In the genomic region with DNA sequence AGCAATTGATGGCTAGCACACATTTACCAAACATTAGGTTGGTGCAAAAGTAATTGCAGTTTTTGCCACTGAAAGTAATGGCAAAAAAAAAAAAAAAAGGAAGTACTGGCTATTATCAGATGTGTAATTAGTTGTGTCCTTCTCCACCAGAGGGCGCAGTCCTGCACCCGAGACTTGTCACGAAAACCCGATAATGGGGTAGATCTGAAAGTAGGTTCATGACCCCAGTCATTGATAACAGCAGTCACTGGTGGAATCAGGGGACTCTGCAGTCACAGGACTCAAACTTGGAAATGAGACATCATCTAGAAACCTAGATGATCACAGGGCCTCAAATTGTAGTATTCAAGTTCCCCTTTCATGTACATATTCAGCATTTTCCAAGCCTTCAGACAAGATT, we compare ENCODE assay signal across 8 cellular contexts. TPM values are rescaled to one million over a fixed set of nuclear protein-coding genes. Genes with fewer than 3 reads are reported as not detected.
DNase-seq lines count a peak whose midpoint lies in the region; ATAC-seq and TF ChIP-seq lines count a peak whose summit lies in the region.

No MANE protein-coding gene starts in this region.

- H3K4me1 ChIP-seq in endodermal cell (ENCODE audit: control insufficient read depth, insufficient read depth, low read length) (no peaks in the 10 kb centered on the region), thoracic aorta (ENCODE audit: control insufficient read depth in 1 of 2, low read depth in 2 of 2) (peaks cover 0 to 13% of the 10 kb centered on the region in 2 donors)

- H3K36me3 Mint-ChIP-seq in activated CD4-positive, alpha-beta T cell treated with anti-CD3 and anti-CD28 coated beads, Interleukin-2, amount 10 ng/mL, durations not matched to agents 7 days and 5 days (ENCODE audit: low read depth), result no peaks in the 10 kb centered on the region
- no peaks in the 10 kb centered on the region for H3K36me3 Mint-ChIP-seq in endodermal cell (ENCODE audit: low read depth)
- H3K36me3 Mint-ChIP-seq in naive thymus-derived CD8-positive, alpha-beta T cell, result no peaks in the 10 kb centered on the region

- CTCF ChIA-PET in activated CD4-positive, alpha-beta T cell treated with anti-CD3 and anti-CD28 coated beads, Interleukin-2, amount 10 ng/mL, durations not matched to agents 7 days and 5 days (lab: Charles Lee), result interaction anchor here (1.8 kb wide), 1 partner anchor 146 kb away, joined by 7 read pairs; no protein-coding TSS in a partner anchor

- no peaks in the 10 kb centered on the region for H3K9me3 Mint-ChIP-seq in activated CD4-positive, alpha-beta T cell treated with anti-CD3 and anti-CD28 coated beads, Interleukin-2, amount 10 ng/mL, durations not matched to agents 7 days and 5 days
- no peaks in the 10 kb centered on the region for H3K9me3 Mint-ChIP-seq in endodermal cell
- no peaks in the 10 kb centered on the region for H3K9me3 Mint-ChIP-seq in naive thymus-derived CD8-positive, alpha-beta T cell

- no peaks in the 10 kb centered on the region for H3K27me3 Mint-ChIP-seq in activated CD4-positive, alpha-beta T cell treated with anti-CD3 and anti-CD28 coated beads, Interleukin-2, amount 10 ng/mL, durations not matched to agents 7 days and 5 days
- H3K27me3 Mint-ChIP-seq in endodermal cell (ENCODE audit: insufficient read depth), result no peaks in the 10 kb centered on the region
- no peaks in the 10 kb centered on the region for H3K27me3 Mint-ChIP-seq in naive thymus-derived CD8-positive, alpha-beta T cell

- peak; percentile 84 for ATAC-seq in HG02759 (IDR thresholded peaks at IDR 0.05; ENCODE audit: unreplicated experiment)
- peak; percentile 43 to 59 for ATAC-seq in naive thymus-derived CD8-positive, alpha-beta T cell
- ATAC-seq in thoracic aorta (ENCODE audit: insufficient number of reproducible peaks, low FRiP score, low read depth), result no peak

- no peaks in the 10 kb centered on the region for H3K27me3 ChIP-seq in endodermal cell (ENCODE audit: control insufficient read depth, insufficient read depth, low read length, poor library complexity, severe bottlenecking)
- H3K27me3 ChIP-seq in thoracic aorta (replicated peaks; ENCODE audit: insufficient read depth), result no peaks in the 10 kb centered on the region

- peak; percentile 17 to 43 for DNase-seq in NCI-H2081 (lab: John Stamatoyannopoulos, UW)
- DNase-seq in NCI-H2081 treated with DMSO at 0.1 percent for 48 hours (lab: John Stamatoyannopoulos, UW), result no peak
- peak; percentile 66 for DNase-seq in NCI-H460 (ENCODE audit: extremely low read depth, low read depth)
- peak; percentile 74 for DNase-seq in activated CD4-positive, alpha-beta T cell treated with anti-CD3 and anti-CD28 coated beads, Interleukin-2, amount 10 ng/mL, durations not matched to agents 7 days and 5 days
- peak; percentile 91 for DNase-seq in endodermal cell
- peak; percentile 19 to 77 (median 53) for DNase-seq in naive thymus-derived CD8-positive, alpha-beta T cell
- DNase-seq in thoracic aorta (ENCODE audit: low spot score), result no peak

- no peak overlapping the region for H3K4me3 Mint-ChIP-seq in activated CD4-positive, alpha-beta T cell treated with anti-CD3 and anti-CD28 coated beads, Interleukin-2, amount 10 ng/mL, durations not matched to agents 7 days and 5 days
- H3K4me3 Mint-ChIP-seq in endodermal cell, result no peak overlapping the region
- H3K4me3 Mint-ChIP-seq in naive thymus-derived CD8-positive, alpha-beta T cell, result peak overlapping the region in 1 of 10 donors; percentile 26

- H3K27ac Mint-ChIP-seq in activated CD4-positive, alpha-beta T cell treated with anti-CD3 and anti-CD28 coated beads, Interleukin-2, amount 10 ng/mL, durations not matched to agents 7 days and 5 days, result peak overlapping the region; percentile 5
- H3K27ac Mint-ChIP-seq in endodermal cell, result no peak overlapping the region
- H3K27ac Mint-ChIP-seq in naive thymus-derived CD8-positive, alpha-beta T cell, result peak overlapping the region in 2 of 10 donors; percentile 52 to 70

- no peak overlapping the region for H3K9ac ChIP-seq in endodermal cell (ENCODE audit: extremely low read depth, low read length, poor library complexity, severe bottlenecking)

- no peaks in the 10 kb centered on the region for H3K9me3 ChIP-seq in endodermal cell (ENCODE audit: control insufficient read depth, low read length)
- no peaks in the 10 kb centered on the region for H3K9me3 ChIP-seq in thoracic aorta

- H3K4me1 Mint-ChIP-seq in activated CD4-positive, alpha-beta T cell treated with anti-CD3 and anti-CD28 coated beads, Interleukin-2, amount 10 ng/mL, durations not matched to agents 7 days and 5 days, result peaks cover 9% of the 10 kb centered on the region
- peaks cover 3% of the 10 kb centered on the region for H3K4me1 Mint-ChIP-seq in endodermal cell
- H3K4me1 Mint-ChIP-seq in naive thymus-derived CD8-positive, alpha-beta T cell, result peaks cover 0 to 5% (median 0%) of the 10 kb centered on the region in 4 donors

- H3K4me3 ChIP-seq in endodermal cell (ENCODE audit: low read length), result no peak overlapping the region
- no peak overlapping the region for H3K4me3 ChIP-seq in thoracic aorta

- WGBS in endodermal cell (ENCODE audit: insufficient coverage in 1 of 2, insufficient read length in 1 of 2), 2 experiments, result 13% methylated on average over 4 of the region's 4 CpGs; no CpG with 5 or more reads in 1 of the 2 experiments

- TF ChIP-seq CTCF in endodermal cell (conservative IDR thresholded peaks at IDR 0.05) (peak; percentile 87), thoracic aorta (IDR thresholded peaks at IDR 0.05) (peak; percentile 24)

- POLR2A ChIA-PET in activated CD4-positive, alpha-beta T cell treated with anti-CD3 and anti-CD28 coated beads, Interleukin-2, amount 10 ng/mL, durations not matched to agents 7 days and 5 days (lab: Charles Lee), result no interaction called here
- POLR2A ChIA-PET in naive thymus-derived CD8-positive, alpha-beta T cell (lab: Charles Lee), result no interaction called here

- H3K36me3 ChIP-seq in endodermal cell (ENCODE audit: control insufficient read depth, insufficient read depth, low read length) (no peaks in the 10 kb centered on the region), thoracic aorta (no peaks in the 10 kb centered on the region)

- H3K27ac ChIP-seq in endodermal cell (ENCODE audit: low read depth, low read length) (no peak overlapping the region), thoracic aorta (no peak overlapping the region)

RNA-seq across cellular contexts. Expression of a gene that starts 13.1 kb away (rescaled TPM):
- 107 and 119 TPM in 2 replicates for total RNA-seq in NCI-H460 (2014; rRNA removed; shearing (Covaris generic))
- 206 and 264 TPM in 2 replicates for polyA plus RNA-seq in NCI-H460 (2014; cell fraction: nucleus; rRNA removed)
- total RNA-seq in activated CD4-positive, alpha-beta T cell treated with anti-CD3 and anti-CD28 coated beads, Interleukin-2, amount 10 ng/mL, durations not matched to agents 7 days and 5 days, result 10 to 100 TPM; 21.5 to 23.4 TPM
- total RNA-seq in endodermal cell (10 to 100 TPM; 34.6 to 58.4 TPM), thoracic aorta (10 to 100 TPM; 57.7 to 62.5 TPM)
- 32.4 TPM for polyA plus RNA-seq in endodermal cell (2013, experiment 1 of 2)
- polyA plus RNA-seq in endodermal cell (2013, experiment 2 of 2), result 26.2 TPM
- total RNA-seq in naive thymus-derived CD8-positive, alpha-beta T cell, result 10 to 100 TPM; 14.4 to 14.8 TPM
- polyA plus RNA-seq in naive thymus-derived CD8-positive, alpha-beta T cell, result 10 to 100 TPM in 1 of 3 donors, 1 to 10 TPM in 2; 5.9 to 13.0 (median 7.5) TPM

RNA-seq across cellular contexts. Expression of a gene that starts 26.8 kb away (rescaled TPM):
- total RNA-seq in NCI-H460 (2014; rRNA removed; shearing (Covaris generic)), result 434 and 469 TPM in 2 replicates
- 1,026 and 1,076 TPM in 2 replicates for polyA plus RNA-seq in NCI-H460 (2014; cell fraction: nucleus; rRNA removed)
- 10 to 100 TPM; 86.3 to 89.7 TPM for total RNA-seq in activated CD4-positive, alpha-beta T cell treated with anti-CD3 and anti-CD28 coated beads, Interleukin-2, amount 10 ng/mL, durations not matched to agents 7 days and 5 days
- total RNA-seq in endodermal cell, result 100 to 1,000 TPM in 1 of 2 donors, 10 to 100 TPM in 1; 63.4 to 118 TPM
- 72.8 TPM for polyA plus RNA-seq in endodermal cell (2013, experiment 1 of 2)
- polyA plus RNA-seq in endodermal cell (2013, experiment 2 of 2), result 67.6 TPM
- 100 to 1,000 TPM; 116 to 121 TPM for total RNA-seq in naive thymus-derived CD8-positive, alpha-beta T cell
- 10 to 100 TPM; 50.1 to 91.0 (median 83.3) TPM for polyA plus RNA-seq in naive thymus-derived CD8-positive, alpha-beta T cell
- total RNA-seq in thoracic aorta, result 100 to 1,000 TPM; 660 to 763 TPM

Comparison
In these comparisons a context has a peak if more than half of its experiments do, and no peak if none do; other contexts are left out.
1. DNase-seq: peak in NCI-H2081 (2 of 2), NCI-H460 (single experiment), activated CD4-positive, alpha-beta T cell treated with anti-CD3 and anti-CD28 coated beads, Interleukin-2, amount 10 ng/mL, durations not matched to agents 7 days and 5 days (single experiment), endodermal cell (single experiment) and naive thymus-derived CD8-positive, alpha-beta T cell (10 of 10); none in NCI-H2081 treated with DMSO at 0.1 percent for 48 hours (single experiment) and thoracic aorta (single experiment).